8 cellular contexts compared by ENCODE assay signal in the genomic region with DNA sequence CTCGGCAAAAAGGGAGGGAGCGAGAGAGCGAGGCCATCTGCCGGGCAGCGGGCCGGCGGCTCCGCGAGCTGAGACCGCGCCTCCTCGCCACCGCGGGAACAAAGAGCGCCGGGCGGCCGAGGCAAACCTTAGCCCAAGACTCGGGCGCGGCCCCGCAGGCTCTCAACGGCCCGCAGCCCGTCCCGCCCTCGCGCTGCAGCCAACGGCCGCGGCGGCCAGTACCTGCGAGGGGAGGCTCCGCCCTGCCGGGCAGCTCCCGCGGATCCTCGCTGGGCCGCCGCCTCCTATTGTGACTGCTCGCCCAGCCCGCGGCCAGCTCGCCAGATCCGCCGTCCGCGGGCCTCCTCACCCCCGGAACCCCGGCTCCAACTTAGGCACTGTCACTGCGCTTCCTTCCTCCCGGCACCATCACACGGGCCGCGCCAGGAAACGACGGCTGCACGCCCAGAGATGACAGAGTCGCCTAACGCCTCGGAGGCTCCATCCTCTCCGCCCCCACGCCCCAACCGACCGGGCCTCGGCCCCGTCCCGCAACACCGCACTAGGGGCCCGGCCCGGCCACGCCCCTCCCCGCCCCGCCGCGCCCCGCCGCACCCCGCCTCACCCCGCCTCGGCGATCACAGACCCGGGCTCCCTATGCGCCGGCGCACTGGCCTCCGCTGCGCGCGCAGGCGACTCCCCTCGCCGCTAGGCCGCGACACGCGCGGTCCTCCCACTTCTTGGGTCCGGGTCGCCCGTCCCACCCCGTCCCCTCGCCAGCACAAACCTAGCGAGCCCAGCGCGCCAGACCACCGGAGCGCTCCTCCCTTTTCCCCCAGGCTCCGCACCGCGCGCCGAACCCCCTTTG. TPM values are rescaled to one million over a fixed set of nuclear protein-coding genes. Genes with fewer than 3 reads are reported as not detected.
DNase-seq lines count a peak whose midpoint lies in the region; ATAC-seq, FAIRE-seq and TF ChIP-seq lines count a peak whose summit lies in the region.

No MANE protein-coding gene starts in this region.

- in situ Hi-C loops in GM13976 (cut with MboI; ENCODE audit: low sequenced_read_pairs, unreplicated experiment) = loop anchor here (25.0 kb wide), 1 partner anchor 337 kb away; no protein-coding TSS in a partner anchor

- intact Hi-C loops in left ventricle myocardium superior (cut with micrococcal nuclease) = loop anchor here (10.0 kb wide), 1 partner anchor 64 kb away; no protein-coding TSS in a partner anchor

- peak; percentile 13 for TF ChIP-seq CTCF in GM13976 (IDR thresholded peaks at IDR 0.05; ENCODE audit: borderline replicate concordance, control extremely low read depth, extremely low read depth, insufficient read depth, missing control alignments)

- peak; percentile 94 for DNase-seq in GM13976 (ENCODE audit: low spot score)
- DNase-seq in NCI-H146 (lab: John Stamatoyannopoulos, UW) = peak; percentile 95
- peak; percentile 88 to 93 (median 90) for DNase-seq in T-helper 1 cell
- DNase-seq in amniotic stem cell (lab: John Stamatoyannopoulos, UW) = peak; percentile 48
- DNase-seq in left ventricle myocardium superior = peak; percentile 95
- peak; percentile 35 for DNase-seq in pulmonary artery endothelial cell (ENCODE audit: low read depth, low spot score)
- DNase-seq in urothelium cell line (ENCODE audit: low spot score) = peak; percentile 97

- peak; percentile 99 for FAIRE-seq in urothelium cell line (lab: Jason Lieb, UNC)

- peak; percentile 73 for ATAC-seq in HG02840 (IDR thresholded peaks at IDR 0.05; ENCODE audit: low FRiP score, unreplicated experiment)
- peak; percentile 95 for ATAC-seq in left ventricle myocardium superior

RNA-seq across cellular contexts. Expression of gene RNF38, which starts 0.5 kb away (rescaled TPM):
- total RNA-seq in left ventricle myocardium superior (30.0 TPM), pulmonary artery endothelial cell (14.0 and 16.0 TPM in 2 replicates)

Comparison
In these comparisons a context has a peak if more than half of its experiments do, and no peak if none do; other contexts are left out.
1. Peak in every context shown above with its lines: DNase-seq and ATAC-seq.
2. DNase-seq: peak in every context shown above with its lines; median percentile 97 in urothelium cell line; 95 in NCI-H146; 95 in left ventricle myocardium superior; 94 in GM13976; 90 in T-helper 1 cell; 48 in amniotic stem cell; 35 in pulmonary artery endothelial cell.